In the genomic region with DNA sequence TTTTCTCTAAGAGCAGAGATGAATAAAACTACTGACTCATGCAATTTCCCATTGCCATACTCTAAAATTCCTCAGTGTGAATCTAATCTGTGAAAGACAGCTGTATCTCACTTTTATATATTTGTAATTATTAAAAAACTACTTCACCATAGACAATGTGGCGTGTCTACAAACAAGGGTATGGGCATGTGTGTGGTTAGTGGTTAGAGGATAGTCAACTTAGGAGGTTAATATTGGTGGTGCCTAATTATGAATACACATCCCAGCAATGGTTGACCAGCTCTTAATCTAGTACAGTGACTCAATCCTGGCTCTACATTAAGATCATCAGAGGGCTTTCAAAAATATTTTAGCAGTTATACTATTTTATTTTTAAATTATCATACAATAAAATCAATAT, we compare ENCODE assay signal across 25 cellular contexts.
"Had no signal": no experiment of that assay in that cellular context is flagged by ENCODE, and none has a peak within 500 bp of the region (broad histone marks: within the 10 kb centered on the region; RNA-seq: fewer than 3 reads in every experiment).

No MANE protein-coding gene starts in this region.

- H3K36me3 Mint-ChIP-seq: activated naive CD8-positive, alpha-beta T cell; naive B cell had no signal

- ATAC-seq: foreskin keratinocyte; heart right ventricle; left lung; mucosa of descending colon; right lobe of liver; stimulated activated naive B cell treated with anti-CD40 and anti-IgM and Interleukin-4, amounts not matched to agents 10 μg/mL and 1 μg/mL and 100 μg/mL, for 72 hours; upper lobe of right lung had no signal

- H3K27me3 Mint-ChIP-seq: central memory CD8-positive, alpha-beta T cell; naive B cell; stimulated activated naive B cell treated with anti-CD40 and anti-IgM and Interleukin-4, amounts not matched to agents 10 μg/mL and 1 μg/mL and 100 μg/mL, for 72 hours had no signal

- H3K9me3 Mint-ChIP-seq: naive B cell, nephron progenitor cell had no signal

- H3K27ac Mint-ChIP-seq: activated naive CD8-positive, alpha-beta T cell; naive B cell; nephron progenitor cell; progenitor cell of endocrine pancreas; stimulated activated naive B cell treated with anti-CD40 and anti-IgM and Interleukin-4, amounts not matched to agents 10 μg/mL and 1 μg/mL and 100 μg/mL, for 72 hours had no signal

- H3K4me3 Mint-ChIP-seq: activated naive CD8-positive, alpha-beta T cell; central memory CD8-positive, alpha-beta T cell; naive B cell; nephron progenitor cell; stimulated activated naive B cell treated with anti-CD40 and anti-IgM and Interleukin-4, amounts not matched to agents 10 μg/mL and 1 μg/mL and 100 μg/mL, for 72 hours had no signal

- H3K4me1 Mint-ChIP-seq: central memory CD8-positive, alpha-beta T cell; naive B cell; nephron progenitor cell; stimulated activated naive B cell treated with anti-CD40 and anti-IgM and Interleukin-4, amounts not matched to agents 10 μg/mL and 1 μg/mL and 100 μg/mL, for 72 hours had no signal

- DNase-seq: activated CD4-positive, alpha-beta T cell treated with anti-CD3 and anti-CD28 coated beads for 4 hours; activated CD4-positive, alpha-beta T cell treated with anti-CD3 and anti-CD28 coated beads, Interleukin-2, amount 50 U/mL, for 4 hours; activated CD4-positive, CD25-positive, alpha-beta regulatory T cell; activated effector memory CD4-positive, alpha-beta T cell treated with Interleukin-2 at 50 U/mL for 16 hours; activated naive CD4-positive, alpha-beta T cell treated with Interleukin-2 at 50 U/mL for 16 hours; anterior cingulate cortex; dermis blood vessel endothelial cell; effector CD4-positive, alpha-beta T cell; foreskin keratinocyte; heart right ventricle; kidney glomerular epithelial cell; left lung; mesendoderm; mucosa of descending colon; naive B cell; nephron progenitor cell; ovary; right lobe of liver; stimulated activated CD4-positive, alpha-beta T cell treated with anti-CD3 and anti-CD28 coated beads, Interleukin-4, amount 100 ng/mL, for 24 hours; stimulated activated naive B cell treated with anti-CD40 and anti-IgM and Interleukin-4, amounts not matched to agents 10 μg/mL and 1 μg/mL and 100 μg/mL, for 72 hours; tibial artery; upper lobe of right lung had no signal
